In genomic region chr2:66432801-66433694, GRCh38 we compare ENCODE assay signal across 8 cellular contexts. TPM values are rescaled to one million over a fixed set of nuclear protein-coding genes. Genes with fewer than 3 reads are reported as not detected.
DNase-seq lines count a peak whose midpoint lies in the region; ATAC-seq, FAIRE-seq and TF ChIP-seq lines count a peak whose summit lies in the region.

No MANE protein-coding gene starts in this region.

- peak; percentile 54 to 67 for TF ChIP-seq POLR2A in sigmoid colon (IDR thresholded peaks at IDR 0.05)

- H3K27me3 ChIP-seq in MG63 (no peaks in the 10 kb centered on the region), sigmoid colon (no peaks in the 10 kb centered on the region)

- H3K9me3 ChIP-seq in MG63 = no peaks in the 10 kb centered on the region
- H3K9me3 ChIP-seq in sigmoid colon = no peaks in the 10 kb centered on the region

- peak overlapping the region; percentile 93 to 99 (median 98) for H3K27ac ChIP-seq in sigmoid colon

- intact Hi-C loops in sigmoid colon (cut with DNase I) = loop anchor here (2.0 to 10.0 kb wide), 10 partner anchors 419 to 1409 kb away; partner anchors contain the start of gene ETAA1

- 2 to 5% methylated on average over 51 of the region's 51 CpGs for WGBS in sigmoid colon, 2 donors

- TF ChIP-seq CTCF in sigmoid colon (IDR thresholded peaks at IDR 0.05) = peak in 2 of 4 experiments; percentile 10 to 21

- peak in 1 of 4 donors; percentile 6 for TF ChIP-seq EP300 in sigmoid colon (IDR thresholded peaks at IDR 0.05)

- H3K4me1 ChIP-seq in sigmoid colon = peaks cover 0 to 40% (median 25%) of the 10 kb centered on the region in 4 donors

- no peak for ATAC-seq in HG02763 (IDR thresholded peaks at IDR 0.05; ENCODE audit: unreplicated experiment)

- peak; percentile 92 for FAIRE-seq in islet of Langerhans (lab: Jason Lieb, UNC)

- DNase-seq in DMS153 (lab: John Stamatoyannopoulos, UW) (peak; percentile 93), MG63 (peak; percentile 93), RPMI8226 (peak; percentile 89), cortex of kidney (lab: John Stamatoyannopoulos, UW) (peak; percentile 18), sigmoid colon (peak; percentile 97), T-helper 9 cell (no peak)

- H3K4me3 ChIP-seq in MG63 = peak overlapping the region; percentile 70
- peak overlapping the region; percentile 62 to 87 (median 84) for H3K4me3 ChIP-seq in sigmoid colon

- H3K36me3 ChIP-seq in MG63 = no peaks in the 10 kb centered on the region
- peaks cover 0 to 4% (median under 1%) of the 10 kb centered on the region in 4 donors for H3K36me3 ChIP-seq in sigmoid colon

RNA-seq across cellular contexts. Expression of gene MEIS1, which starts 1.9 kb away (rescaled TPM):
- 3.6 and 7.4 TPM in 2 replicates for total RNA-seq in MG63 (2014; rRNA removed; shearing (Covaris generic); ENCODE audit: low replicate concordance)
- total RNA-seq in sigmoid colon = 100 to 1,000 TPM; 108 to 144 (median 128) TPM
- polyA plus RNA-seq in sigmoid colon = 10 to 100 TPM in 1 of 3 donors, 1 to 10 TPM in 2; 2.8 to 14.2 (median 7.8) TPM

Comparison
In these comparisons a context has a peak if more than half of its experiments do, and no peak if none do; other contexts are left out.
1. RNA of gene MEIS1, which starts 1.9 kb away (total RNA-seq): 108 to 144 TPM in sigmoid colon; 3.6 to 7.4 TPM in MG63; every median in the first group is over 10 times any median in the second.